In genomic region chr16:11032922-11033291, GRCh38 we compare ENCODE assay signal across 11 cellular contexts.
DNase-seq lines count a peak whose midpoint lies in the region; ATAC-seq and TF ChIP-seq lines count a peak whose summit lies in the region.
"Had no signal": no experiment of that assay in that cellular context is flagged by ENCODE, and none has a peak within 500 bp of the region (broad histone marks: within the 10 kb centered on the region; RNA-seq: fewer than 3 reads in every experiment).

No MANE protein-coding gene starts in this region.

- H3K27ac Mint-ChIP-seq in T-helper 2 cell treated with Interferon-gamma antibody and Interleukin-4, amounts not matched to agents 5 μg/mL and 100 μg/mL, for 36 hours, result peak overlapping the region; percentile 71
- H3K27ac Mint-ChIP-seq in mesothelial cell of epicardium, result peak overlapping the region; percentile 45
- H3K27ac Mint-ChIP-seq: activated T-cell treated with anti-CD3 and anti-CD28 coated beads, Interleukin-2, amount 50 U/mL, for 72 hours had no signal

- CTCF ChIA-PET in HEK293T (lab: Yijun Ruan, JAX), result no interaction called here

- no peak for DNase-seq in T-helper 2 cell treated with Interferon-gamma antibody and Interleukin-4, amounts not matched to agents 5 μg/mL and 100 μg/mL, for 36 hours (ENCODE audit: low spot score)
- DNase-seq in T-helper 2 cell, result no peak
- DNase-seq in esophagus muscularis mucosa (ENCODE audit: extremely low spot score), result no peak
- DNase-seq in mesothelial cell of epicardium (ENCODE audit: low spot score in 2 of 2, unreplicated experiment in 2 of 2), result no peak
- DNase-seq in upper lobe of left lung, result no peak
- DNase-seq in HEK293T (ENCODE audit: extremely low spot score), result no peak
- no peak for DNase-seq in NCI-H146 treated with DMSO at 0.1 percent for 48 hours (lab: John Stamatoyannopoulos, UW; ENCODE audit: unreplicated experiment)
- DNase-seq in NCI-H1105 treated with DMSO at 0.1 percent for 48 hours (lab: John Stamatoyannopoulos, UW), result no peak
- DNase-seq: activated T-cell treated with anti-CD3 and anti-CD28 coated beads, Interleukin-2, amount 50 U/mL, for 72 hours; NCI-H774 had no signal

- H3K4me1 ChIP-seq in esophagus muscularis mucosa (peaks cover 21 to 30% (median 28%) of the 10 kb centered on the region in 4 donors), upper lobe of left lung (peaks cover 0 to 20% (median 8%) of the 10 kb centered on the region in 4 donors)

- H3K9me3 Mint-ChIP-seq in T-helper 2 cell treated with Interferon-gamma antibody and Interleukin-4, amounts not matched to agents 5 μg/mL and 100 μg/mL, for 36 hours, result peaks cover 17% of the 10 kb centered on the region
- H3K9me3 Mint-ChIP-seq in mesothelial cell of epicardium, result peaks cover 15% of the 10 kb centered on the region

- WGBS in esophagus muscularis mucosa, result 59% methylated on average over 7 of the region's 7 CpGs
- WGBS in upper lobe of left lung, 2 donors, result 77 to 81% methylated on average over 7 of the region's 7 CpGs

- peaks cover 83% of the 10 kb centered on the region for H3K36me3 Mint-ChIP-seq in T-helper 2 cell treated with Interferon-gamma antibody and Interleukin-4, amounts not matched to agents 5 μg/mL and 100 μg/mL, for 36 hours (ENCODE audit: low read depth)
- H3K36me3 Mint-ChIP-seq in mesothelial cell of epicardium, result peaks cover 61% of the 10 kb centered on the region

- H3K4me1 Mint-ChIP-seq in T-helper 2 cell treated with Interferon-gamma antibody and Interleukin-4, amounts not matched to agents 5 μg/mL and 100 μg/mL, for 36 hours (ENCODE audit: low read depth), result peaks cover 41% of the 10 kb centered on the region
- H3K4me1 Mint-ChIP-seq in mesothelial cell of epicardium, result peaks cover 32% of the 10 kb centered on the region

- no peak for TF ChIP-seq POLR2A in esophagus muscularis mucosa (IDR thresholded peaks at IDR 0.05; ENCODE audit: low read depth)
- TF ChIP-seq POLR2A in upper lobe of left lung (IDR thresholded peaks at IDR 0.05), result no peak

- H3K27me3 ChIP-seq in esophagus muscularis mucosa, result no peaks in the 10 kb centered on the region
- H3K27me3 ChIP-seq in upper lobe of left lung, result no peaks in the 10 kb centered on the region

- H3K4me3 Mint-ChIP-seq in T-helper 2 cell treated with Interferon-gamma antibody and Interleukin-4, amounts not matched to agents 5 μg/mL and 100 μg/mL, for 36 hours, result no peak overlapping the region
- H3K4me3 Mint-ChIP-seq in mesothelial cell of epicardium, result no peak overlapping the region
- H3K4me3 Mint-ChIP-seq: activated T-cell treated with anti-CD3 and anti-CD28 coated beads, Interleukin-2, amount 50 U/mL, for 72 hours had no signal

- TF ChIP-seq CTCF in esophagus muscularis mucosa (IDR thresholded peaks at IDR 0.05) (no peak), mesothelial cell of epicardium (IDR thresholded peaks at IDR 0.05; ENCODE audit: unreplicated experiment) (no peak), upper lobe of left lung (IDR thresholded peaks at IDR 0.05) (no peak)

- TF ChIP-seq EP300 in esophagus muscularis mucosa (IDR thresholded peaks at IDR 0.05) (no peak), upper lobe of left lung (IDR thresholded peaks at IDR 0.05) (no peak)

- peak; percentile 6 to 89 for ATAC-seq in upper lobe of left lung (ENCODE audit: low FRiP score in 2 of 2)

- intact Hi-C loops in esophagus muscularis mucosa (cut with DNase I), result no loop called here

- H3K27me3 Mint-ChIP-seq in T-helper 2 cell treated with Interferon-gamma antibody and Interleukin-4, amounts not matched to agents 5 μg/mL and 100 μg/mL, for 36 hours (ENCODE audit: low read depth), result no peaks in the 10 kb centered on the region
- H3K27me3 Mint-ChIP-seq in mesothelial cell of epicardium (ENCODE audit: low read depth), result no peaks in the 10 kb centered on the region

- H3K4me3 ChIP-seq in esophagus muscularis mucosa (no peak overlapping the region), upper lobe of left lung (no peak overlapping the region)

- POLR2A ChIA-PET in HEK293T (lab: Yijun Ruan, JAX), result no interaction called here

- H3K9me3 ChIP-seq in esophagus muscularis mucosa (peaks cover 0 to 12% (median 5%) of the 10 kb centered on the region in 4 donors), upper lobe of left lung (no peaks in the 10 kb centered on the region)

- H3K27ac ChIP-seq in esophagus muscularis mucosa (replicated peaks in 1 of 4), result peak overlapping the region; percentile 56 to 80 (median 74)
- H3K27ac ChIP-seq in upper lobe of left lung, result peak overlapping the region in 2 of 4 donors; percentile 8 to 36
- H3K27ac ChIP-seq: 22Rv1 had no signal

- peaks cover 0 to 56% (median 44%) of the 10 kb centered on the region in 4 donors for H3K36me3 ChIP-seq in esophagus muscularis mucosa
- H3K36me3 ChIP-seq in upper lobe of left lung, result peaks cover 0 to 55% (median 14%) of the 10 kb centered on the region in 4 donors

TF ChIP-seq in HEK293T, 16 proteins besides CTCF, POLR2A, EP300 and RAD21:
- TF ChIP-seq TARDBP (IDR thresholded peaks at IDR 0.05) (no peak), BHLHE40 (IDR thresholded peaks at IDR 0.05; ENCODE audit: borderline replicate concordance) (no peak)
